In the genomic region with DNA sequence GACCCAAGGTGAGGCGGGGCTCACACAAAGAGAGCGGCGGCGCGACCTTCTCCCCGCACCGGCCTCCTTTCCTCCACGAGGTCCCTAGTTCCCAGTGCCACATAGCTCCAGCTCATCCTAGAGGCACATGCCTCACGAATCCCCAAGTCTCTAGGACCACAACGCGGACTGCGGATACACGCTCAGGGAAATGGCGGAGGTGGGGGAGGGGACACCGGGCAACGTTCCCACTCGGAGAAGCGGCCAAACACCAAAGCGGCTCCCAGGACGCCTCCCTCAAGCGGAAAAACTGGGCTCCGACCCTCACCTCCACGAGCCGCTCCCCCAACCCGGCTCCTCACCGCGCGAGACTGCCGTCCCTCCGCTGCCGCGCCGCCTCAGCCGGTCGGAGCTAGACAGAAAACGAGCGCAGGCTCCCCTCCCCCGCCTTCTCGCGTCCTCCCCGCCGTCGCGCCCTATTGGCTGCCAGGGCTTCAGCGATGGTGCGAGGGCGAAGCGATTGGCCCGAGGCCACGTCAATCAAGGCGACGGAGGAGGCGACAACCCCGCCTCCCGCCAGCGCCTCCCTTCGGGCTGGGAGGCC, we compare ENCODE assay signal across 8 cellular contexts. TPM values are rescaled to one million over a fixed set of nuclear protein-coding genes. Genes with fewer than 3 reads are reported as not detected.
A peak's percentile ranks its signal among the peaks of the same experiment; 100 is the strongest.
DNase-seq lines count a peak whose midpoint lies in the region; ATAC-seq, FAIRE-seq and TF ChIP-seq lines count a peak whose summit lies in the region.

A gene (minus strand): TSS at position 404 of the 583 bp plus-strand sequence. CDS start 1,963 bp downstream, outside the sequence.

- FAIRE-seq in GM19239 (lab: Jason Lieb, UNC): no peak

- peak within 1 kb of the TSS; percentile 98 for H3K4me3 ChIP-seq in BE2C (ENCODE audit: low read depth, low read length)
- peak within 1 kb of the TSS; percentile 100 for H3K4me3 ChIP-seq in choroid plexus epithelial cell (ENCODE audit: low read depth, low read length)

- ATAC-seq in HG03442 (IDR thresholded peaks at IDR 0.05; ENCODE audit: unreplicated experiment): peak; percentile 80

- no peak for TF ChIP-seq CTCF in BE2C (IDR thresholded peaks at IDR 0.05; ENCODE audit: low read depth, low read length)
- no peak for TF ChIP-seq CTCF in choroid plexus epithelial cell (conservative IDR thresholded peaks at IDR 0.05; ENCODE audit: low read depth, low read length)

- no peaks in the 10 kb centered on the region for H3K9me3 ChIP-seq in BE2C

- H3K36me3 ChIP-seq in BE2C: peaks cover 49% of the 10 kb centered on the region

- peak; percentile 99 for DNase-seq in BE2C
- DNase-seq in GM19239 (ENCODE audit: insufficient read length, low spot score): peak; percentile 76
- peak; percentile 98 for DNase-seq in NCI-H510A treated with DMSO at 0.1 percent for 48 hours (lab: John Stamatoyannopoulos, UW)
- peak; percentile 99 to 100 for DNase-seq in activated CD4-positive, alpha-beta T cell treated with anti-CD3 and anti-CD28 coated beads for 4 hours
- DNase-seq in choroid plexus epithelial cell (ENCODE audit: low read depth): peak; percentile 99
- peak; percentile 94 for DNase-seq in kidney glomerular epithelial cell (lab: John Stamatoyannopoulos, UW)
- DNase-seq in stimulated activated CD4-positive, alpha-beta T cell treated with anti-CD3 and anti-CD28 coated beads, Interleukin-15, amount 100 ng/mL, for 48 hours (ENCODE audit: low read depth in 2 of 2): peak; percentile 99

- H3K27me3 ChIP-seq in BE2C: no peaks in the 10 kb centered on the region

- H3K4me1 ChIP-seq in BE2C: peaks cover 3% of the 10 kb centered on the region; the same call in 1 of the 2 replicates

RNA-seq across cellular contexts. Expression of the gene that starts here (rescaled TPM):
- polyA plus RNA-seq in BE2C (2012; ENCODE audit: insufficient read depth, insufficient read length, low read depth): 396 TPM

Comparison
In these comparisons a context has a peak if more than half of its experiments do, and no peak if none do; other contexts are left out.
1. Peak in every context shown above with its lines: DNase-seq, ATAC-seq and H3K4me3 ChIP-seq.